In genomic region chr17:75481194-75482059, GRCh38 we compare ENCODE assay signal across 15 cellular contexts. TPM values are rescaled to one million over a fixed set of nuclear protein-coding genes. Genes with fewer than 3 reads are reported as not detected.
A peak's percentile ranks its signal among the peaks of the same experiment; 100 is the strongest.
DNase-seq lines count a peak whose midpoint lies in the region; ATAC-seq and TF ChIP-seq lines count a peak whose summit lies in the region.
"Had no signal": no experiment of that assay in that cellular context is flagged by ENCODE, and none has a peak within 500 bp of the region (broad histone marks: within the 10 kb centered on the region; RNA-seq: fewer than 3 reads in every experiment).

No MANE protein-coding gene starts in this region.

- TF ChIP-seq CTCF in H9 (conservative IDR thresholded peaks at IDR 0.05) (no peak), nephron (IDR thresholded peaks at IDR 0.05; ENCODE audit: unreplicated experiment in 3 of 3) (no peak)

- no peak for ATAC-seq in GM19395 (IDR thresholded peaks at IDR 0.05; ENCODE audit: unreplicated experiment)
- ATAC-seq in HG02588 (IDR thresholded peaks at IDR 0.05; ENCODE audit: unreplicated experiment): no peak

- no peak overlapping the region for H2AFZ ChIP-seq in H9 (ENCODE audit: low read length)

- H3K27me3 Mint-ChIP-seq in H9 (ENCODE audit: low read depth) (no peaks in the 10 kb centered on the region), nephron (ENCODE audit: low read depth) (no peaks in the 10 kb centered on the region)
- no peaks in the 10 kb centered on the region for H3K27me3 Mint-ChIP-seq in dendritic cell treated with granulocyte-macrophage colony-stimulating factor and Interleukin-4, amounts not matched to agents 40 ng/mL and 50 ng/mL, for 4 days

- H3K9me3 Mint-ChIP-seq in H9 (no peaks in the 10 kb centered on the region), nephron (no peaks in the 10 kb centered on the region)
- H3K9me3 Mint-ChIP-seq in dendritic cell treated with granulocyte-macrophage colony-stimulating factor and Interleukin-4, amounts not matched to agents 40 ng/mL and 50 ng/mL, for 4 days: no peaks in the 10 kb centered on the region

- no peaks in the 10 kb centered on the region for H3K4me1 ChIP-seq in H9 (ENCODE audit: insufficient read depth, low read length)

- no peak overlapping the region for H3K27ac ChIP-seq in H9 (ENCODE audit: insufficient read length, low read depth, low read length)
- H3K27ac ChIP-seq: vagina had no signal

- no peak overlapping the region for H2BK15ac ChIP-seq in H9 (ENCODE audit: low read depth, low read length)

- peak overlapping the region; percentile 83 to 90 (median 89); a peak in 4 of 7 replicates for H3K27ac Mint-ChIP-seq in H9
- H3K27ac Mint-ChIP-seq in dendritic cell treated with granulocyte-macrophage colony-stimulating factor and Interleukin-4, amounts not matched to agents 40 ng/mL and 50 ng/mL, for 4 days: peak overlapping the region; percentile 28
- peak overlapping the region; percentile 80 to 92 (median 84) for H3K27ac Mint-ChIP-seq in nephron

- no peak overlapping the region for H3K4me2 ChIP-seq in H9 (ENCODE audit: insufficient read depth, insufficient read length, low read length)

- H3K9me3 ChIP-seq in H9 (ENCODE audit: control insufficient read depth, low read depth, low read length): no peaks in the 10 kb centered on the region
- H3K9me3 ChIP-seq: vagina had no signal

- H3T11ph ChIP-seq in H9 (ENCODE audit: low read length): no peak overlapping the region

- H2BK12ac ChIP-seq in H9 (ENCODE audit: insufficient read length, low read depth, low read length): no peak overlapping the region

- H3K27me3 ChIP-seq in H9 (ENCODE audit: insufficient read depth, low read length): no peaks in the 10 kb centered on the region
- H3K27me3 ChIP-seq: vagina had no signal

- intact Hi-C loops in dendritic cell treated with granulocyte-macrophage colony-stimulating factor and Interleukin-4, amounts not matched to agents 40 ng/mL and 50 ng/mL, for 4 days (cut with micrococcal nuclease): no loop called here

- no peak overlapping the region for H3K56ac ChIP-seq in H9 (ENCODE audit: insufficient read length, low read depth, low read length)

- no peaks in the 10 kb centered on the region for H3K79me1 ChIP-seq in H9 (ENCODE audit: insufficient read depth, low read depth, low read length, poor library complexity, severe bottlenecking)

- H2BK20ac ChIP-seq in H9 (ENCODE audit: low read depth, low read length, poor library complexity, severe bottlenecking): no peak overlapping the region

- no peak overlapping the region; the same call in 1 of the 2 replicates for H3K14ac ChIP-seq in H9 (ENCODE audit: insufficient read depth, low read length)

- no peak overlapping the region for H3K4ac ChIP-seq in H9 (ENCODE audit: low read depth, low read length)

- H2BK5ac ChIP-seq in H9 (ENCODE audit: insufficient read length, low read length): no peak overlapping the region

- DNase-seq in 8988T (peak; percentile 8), H9 (no peak), GDM1 (lab: John Stamatoyannopoulos, UW) (no peak), SHP77 treated with DMSO at 0.1 percent for 48 hours (lab: John Stamatoyannopoulos, UW) (no peak)
- DNase-seq: activated T-cell treated with anti-CD3 and anti-CD28 coated beads for 4 hours, caudate nucleus, HCEC 1CT, mammary epithelial cell, NCI-H2081 treated with DMSO at 0.1 percent for 48 hours, T-helper 2 cell had no signal

- no peak overlapping the region for H3K9ac ChIP-seq in H9 (ENCODE audit: extremely low read depth, insufficient read length, low read length)

- H3K79me2 ChIP-seq in H9 (ENCODE audit: insufficient read depth, low read length): no peaks in the 10 kb centered on the region

- no peak overlapping the region for H2BK120ac ChIP-seq in H9 (ENCODE audit: low read depth, low read length, poor library complexity, severe bottlenecking)

- no peak overlapping the region for H3K23ac ChIP-seq in H9 (ENCODE audit: insufficient read length, low read depth, low read length)

- no peaks in the 10 kb centered on the region for H4K20me1 ChIP-seq in H9 (ENCODE audit: control insufficient read depth, insufficient read depth, insufficient read length)

- WGBS in H9 (ENCODE audit: extremely low coverage, insufficient read length, low lambda C conversion rate): no CpG with 5 or more reads among the region's 13 CpGs

- H4K8ac ChIP-seq in H9 (replicated peaks; ENCODE audit: insufficient read length, low read depth, low read length): no peak overlapping the region

- H3K4me1 Mint-ChIP-seq in H9: peaks cover 20 to 30% of the 10 kb centered on the region in 2 experiments
- peaks cover 51% of the 10 kb centered on the region for H3K4me1 Mint-ChIP-seq in dendritic cell treated with granulocyte-macrophage colony-stimulating factor and Interleukin-4, amounts not matched to agents 40 ng/mL and 50 ng/mL, for 4 days (ENCODE audit: low read depth)
- peaks cover 56% of the 10 kb centered on the region for H3K4me1 Mint-ChIP-seq in nephron

- H3K36me3 Mint-ChIP-seq in H9 (ENCODE audit: insufficient read depth in 1 of 3, low read depth in 3 of 3): peaks cover 3 to 11% (median 11%) of the 10 kb centered on the region in 3 experiments; a peak in 3 of 7 replicates
- peaks cover 32% of the 10 kb centered on the region for H3K36me3 Mint-ChIP-seq in dendritic cell treated with granulocyte-macrophage colony-stimulating factor and Interleukin-4, amounts not matched to agents 40 ng/mL and 50 ng/mL, for 4 days (ENCODE audit: low read depth)
- no peaks in the 10 kb centered on the region for H3K36me3 Mint-ChIP-seq in nephron (ENCODE audit: low read depth)

- no peak overlapping the region for H4K91ac ChIP-seq in H9 (ENCODE audit: insufficient read length, low read depth, low read length)

- no peak overlapping the region for H4K5ac ChIP-seq in H9 (ENCODE audit: insufficient read length, low read depth, low read length)

- H3K4me3 Mint-ChIP-seq in H9 (no peak overlapping the region), nephron (peak overlapping the region in 2 of 3 experiments; percentile 32 to 41)
- H3K4me3 Mint-ChIP-seq in dendritic cell treated with granulocyte-macrophage colony-stimulating factor and Interleukin-4, amounts not matched to agents 40 ng/mL and 50 ng/mL, for 4 days: no peak overlapping the region

- no peaks in the 10 kb centered on the region for H3K23me2 ChIP-seq in H9 (ENCODE audit: insufficient read length, low read depth, low read length, poor library complexity, severe bottlenecking)

- no peak overlapping the region for H3K18ac ChIP-seq in H9 (ENCODE audit: insufficient read length, low read depth, low read length)

- no peak overlapping the region for H2AK5ac ChIP-seq in H9 (ENCODE audit: insufficient read length, low read length)

RNA-seq across cellular contexts. Expression of gene TMEM94, which starts 25.0 kb away (rescaled TPM):
- total RNA-seq in H9 (2021): 61.4 and 67.9 TPM in 2 replicates

RNA-seq across cellular contexts. Expression of gene CASKIN2, which starts 33.9 kb away (rescaled TPM):
- total RNA-seq in H9 (2021): 35.2 and 37.0 TPM in 2 replicates

RNA-seq across cellular contexts. Expression of gene TSEN54, which starts 34.9 kb away (rescaled TPM):
- total RNA-seq in H9 (2021): 44.5 and 45.5 TPM in 2 replicates

RNA-seq across cellular contexts. Expression of gene LLGL2, which starts 44.1 kb away (rescaled TPM):
- 85.9 and 90.4 TPM in 2 replicates for total RNA-seq in H9 (2021)

Comparison
In these comparisons a context has a peak if more than half of its experiments do, and no peak if none do; other contexts are left out.
1. H3K27ac Mint-ChIP-seq: peak in every context shown above with its lines; median percentile 89 in H9; 84 in nephron; 28 in dendritic cell treated with granulocyte-macrophage colony-stimulating factor and Interleukin-4, amounts not matched to agents 40 ng/mL and 50 ng/mL, for 4 days.
2. H3K4me3 Mint-ChIP-seq: peak in nephron (2 of 3); none in H9 (0 of 2) and dendritic cell treated with granulocyte-macrophage colony-stimulating factor and Interleukin-4, amounts not matched to agents 40 ng/mL and 50 ng/mL, for 4 days (single experiment).